In genomic region chr17:41654908-41655607, GRCh38 we compare ENCODE assay signal across 18 cellular contexts. TPM values are rescaled to one million over a fixed set of nuclear protein-coding genes. Genes with fewer than 3 reads are reported as not detected.
DNase-seq lines count a peak whose midpoint lies in the region; ATAC-seq, FAIRE-seq and TF ChIP-seq lines count a peak whose summit lies in the region.
"Had no signal": no experiment of that assay in that cellular context is flagged by ENCODE, and none has a peak within 500 bp of the region (broad histone marks: within the 10 kb centered on the region; RNA-seq: fewer than 3 reads in every experiment).

No MANE protein-coding gene starts in this region.

- peak overlapping the region; percentile 92 for H4K91ac ChIP-seq in H1 (replicated peaks; ENCODE audit: insufficient read length, low read length)

- no peak for TF ChIP-seq EP300 in H1 (IDR thresholded peaks at IDR 0.05; ENCODE audit: borderline replicate concordance in 1 of 2, low read depth in 2 of 2, low read length in 2 of 2)
- no peak for TF ChIP-seq EP300 in transverse colon (IDR thresholded peaks at IDR 0.05; ENCODE audit: low read depth)

- H3K4me2 ChIP-seq in PC-9 (peak overlapping the region; percentile 86), H1 (ENCODE audit: insufficient read depth in 1 of 2, low read depth in 2 of 2, low read length in 2 of 2) (no peak overlapping the region)
- H3K4me2 ChIP-seq: BLaER1 treated with 17β-estradiol and CSF1 and Interleukin-3, amounts not matched to agents 10 nM and 100 nM had no signal

- BruUV-seq in PC-9 (replicated peaks; lab: Mats Ljungman, UMichigan), result no TSS peak

- peak overlapping the region; percentile 92 for H4K8ac ChIP-seq in H1 (ENCODE audit: extremely low read depth, insufficient read depth, low read length)

- ATAC-seq in HG02840 (IDR thresholded peaks at IDR 0.05; ENCODE audit: low FRiP score, unreplicated experiment), result no peak

- H3F3A ChIP-seq in PC-9 (ENCODE audit: insufficient read depth, low read depth), result peaks cover 44% of the 10 kb centered on the region

- H3K79me1 ChIP-seq in H1 (ENCODE audit: low read depth, low read length), result no peaks in the 10 kb centered on the region

- peaks cover 70% of the 10 kb centered on the region for H3K4me1 ChIP-seq in PC-9 (replicated peaks; ENCODE audit: insufficient read depth)
- peaks cover 0 to 24% (median 8%) of the 10 kb centered on the region in 4 experiments; a peak in 5 of 7 replicates for H3K4me1 ChIP-seq in H1 (replicated peaks in 1 of 4; ENCODE audit: control insufficient read depth in 3 of 4, insufficient read depth in 4 of 4, low read length in 3 of 4)
- peaks cover 39 to 75% (median 65%) of the 10 kb centered on the region in 4 donors for H3K4me1 ChIP-seq in transverse colon

- H3K9me2 ChIP-seq in PC-9 (ENCODE audit: insufficient read depth), result no peaks in the 10 kb centered on the region

- H3K79me2 ChIP-seq in PC-9 (ENCODE audit: low read depth), result peaks cover 14% of the 10 kb centered on the region; the same call in 1 of the 2 replicates
- H3K79me2 ChIP-seq in H1 (ENCODE audit: control insufficient read depth in 1 of 2, insufficient read depth in 2 of 2, low read length in 2 of 2), result no peaks in the 10 kb centered on the region

- WGBS in H1 (ENCODE audit: extremely low coverage in 1 of 2, insufficient coverage in 1 of 2, insufficient read length in 1 of 2, insufficient replicate concordance in 2 of 2, low coverage in 1 of 2, low lambda C conversion rate in 2 of 2, missing lambda C conversion rate in 1 of 2), 2 experiments, result 81% methylated on average over 17 of the region's 17 CpGs; no CpG with 5 or more reads in 1 of the 2 experiments
- WGBS in transverse colon (ENCODE audit: low coverage in 1 of 2), 2 donors, result 62% methylated on average over 16 of the region's 17 CpGs; no CpG with 5 or more reads in 1 of the 2 donors

- peak overlapping the region; percentile 85 to 92 (median 89) for H3K27ac Mint-ChIP-seq in nephron
- H3K27ac Mint-ChIP-seq: activated B cell treated with CpG ODN at 0.5 μM for 24 hours; activated naive CD4-positive, alpha-beta T cell treated with anti-CD3 and anti-CD28 coated beads for 36 hours had no signal

- H3K4me3 Mint-ChIP-seq in nephron, result peak overlapping the region in 1 of 3 experiments; percentile 25
- H3K4me3 Mint-ChIP-seq: activated B cell treated with CpG ODN at 0.5 μM for 24 hours; activated naive CD4-positive, alpha-beta T cell treated with anti-CD3 and anti-CD28 coated beads for 36 hours had no signal

- H3K27me3 ChIP-seq in PC-9 (ENCODE audit: insufficient read depth, low read depth) (no peaks in the 10 kb centered on the region), H1 (replicated peaks in 1 of 4; ENCODE audit: control insufficient read depth in 3 of 4, extremely low read depth in 1 of 4, insufficient read depth in 3 of 4, low read length in 3 of 4) (no peaks in the 10 kb centered on the region), transverse colon (no peaks in the 10 kb centered on the region)
- H3K27me3 ChIP-seq: BLaER1 treated with 17β-estradiol and CSF1 and Interleukin-3, amounts not matched to agents 10 nM and 100 nM; tibial artery had no signal

- intact Hi-C loops in PC-9 (cut with micrococcal nuclease; ENCODE audit: unreplicated experiment), result loop anchor here (1.0 to 5.0 kb wide), 8 partner anchors 24 to 1138 kb away; partner anchors contain the start of genes KRT13, KRT17 and KRT19
- intact Hi-C loops in transverse colon (cut with DNase I; ENCODE audit: low total_unique reads), result no loop called here

- peak overlapping the region; percentile 48; the same call in 1 of the 2 replicates for H2BK20ac ChIP-seq in H1 (ENCODE audit: low read length)

- TF ChIP-seq POLR2A in H1 (IDR thresholded peaks at IDR 0.05; ENCODE audit: control extremely low read depth in 1 of 2, low read depth in 2 of 2, low read length in 2 of 2), result no peak
- no peak for TF ChIP-seq POLR2A in transverse colon (IDR thresholded peaks at IDR 0.05)
- no peak for TF ChIP-seq POLR2A in H54 (IDR thresholded peaks at IDR 0.05; ENCODE audit: low read depth, low read length)

- H4K20me1 ChIP-seq in PC-9 (ENCODE audit: insufficient read depth) (no peaks in the 10 kb centered on the region), H1 (replicated peaks in 1 of 2; ENCODE audit: control insufficient read depth in 1 of 2, insufficient read depth in 2 of 2, low read length in 2 of 2) (peaks cover 0 to 4% of the 10 kb centered on the region in 2 experiments)

- TF ChIP-seq RAD21 in H1 (IDR thresholded peaks at IDR 0.05 in 1 of 2, conservative IDR thresholded peaks at IDR 0.05 in 1 of 2; ENCODE audit: low read depth in 2 of 2, low read length in 2 of 2), result no peak

- H3K27me3 Mint-ChIP-seq in nephron (ENCODE audit: low read depth), result peaks cover 9% of the 10 kb centered on the region

- no peak overlapping the region for H3K56ac ChIP-seq in H1 (replicated peaks; ENCODE audit: insufficient read length, low read depth, low read length)

- peak overlapping the region; percentile 65 for H2BK15ac ChIP-seq in H1 (ENCODE audit: low read length)

- H3K4me3 ChIP-seq in PC-9 (peak overlapping the region; percentile 31; the same call in 1 of the 2 replicates), H1 (ENCODE audit: extremely low read depth in 1 of 4, insufficient read depth in 2 of 4, low read depth in 3 of 4, low read length in 4 of 4) (no peak overlapping the region), transverse colon (no peak overlapping the region)
- H3K4me3 ChIP-seq: BLaER1 treated with 17β-estradiol and CSF1 and Interleukin-3, amounts not matched to agents 10 nM and 100 nM; GM12878; tibial artery had no signal

- H3K9ac ChIP-seq in H1 (replicated peaks in 1 of 4; ENCODE audit: extremely low read depth in 1 of 4, low read depth in 3 of 4, low read length in 3 of 4), result no peak overlapping the region
- H3K9ac ChIP-seq: BLaER1 treated with 17β-estradiol and CSF1 and Interleukin-3, amounts not matched to agents 10 nM and 100 nM had no signal

- DNase-seq in PC-9 (no peak), H1 (ENCODE audit: low read depth in 1 of 2, low spot score in 2 of 2) (no peak), transverse colon (no peak), H54 (ENCODE audit: insufficient read length, low spot score) (no peak), NCI-H187 treated with DMSO at 0.1 percent for 48 hours (lab: John Stamatoyannopoulos, UW) (no peak)
- DNase-seq: activated B cell treated with CpG ODN at 0.5 μM for 24 hours; activated naive CD4-positive, alpha-beta T cell treated with anti-CD3 and anti-CD28 coated beads for 36 hours; left cardiac atrium; stimulated activated CD4-positive, alpha-beta T cell treated with anti-CD3 and anti-CD28 coated beads, Interleukin-12 subunit alpha, Interleukin-12 subunit beta, amount 100 ng/mL, for 4 hours; tibial artery had no signal

- H3K9me3 ChIP-seq in PC-9 (ENCODE audit: insufficient read depth, low read depth), result no peaks in the 10 kb centered on the region
- H3K9me3 ChIP-seq in H1 (ENCODE audit: insufficient read depth in 2 of 2, low read depth in 1 of 2, low read length in 1 of 2), result no peaks in the 10 kb centered on the region
- H3K9me3 ChIP-seq in transverse colon, result no peaks in the 10 kb centered on the region
- H3K9me3 ChIP-seq: BLaER1 treated with 17β-estradiol and CSF1 and Interleukin-3, amounts not matched to agents 10 nM and 100 nM; neutrophil; tibial artery had no signal

- H3K18ac ChIP-seq in H1 (ENCODE audit: extremely low read depth, low read length), result peak overlapping the region; percentile 60

- H3K14ac ChIP-seq in H1 (ENCODE audit: insufficient read length), result no peak overlapping the region

- CTCF ChIA-PET in PC-9 (lab: Charles Lee), result interaction anchor here (0.6 to 2.1 kb wide), 2 partner anchors 50 to 106 kb away, joined by 4 to 7 read pairs; no protein-coding TSS in a partner anchor
- CTCF ChIA-PET in H1 (lab: Charles Lee; ENCODE audit: partially characterized antibody), result interaction anchor here (0.9 to 20.4 kb wide), 8 partner anchors 8 to 333 kb away, joined by 3 to 492 read pairs (median 4); no protein-coding TSS in a partner anchor

- no peaks in the 10 kb centered on the region for H3K36me3 Mint-ChIP-seq in nephron (ENCODE audit: low read depth)

- FAIRE-seq in H1 (lab: Jason Lieb, UNC), result no peak
- no peak for FAIRE-seq in H54 (lab: Jason Lieb, UNC)
- FAIRE-seq: endometrium, GM12878 had no signal

- in situ Hi-C loops in transverse colon (cut with MboI; ENCODE audit: low pct_ligation_motif_present in 1 of 4, low pct_unique_long_range_greater_than_20kb in 1 of 4, low sequenced_read_pairs in 3 of 4), result loop anchor here (25.0 kb wide), 2 partner anchors 843 to 1043 kb away; partner anchors contain the start of gene KRT10 (in 2 of the 4)

- H3K23ac ChIP-seq in H1 (ENCODE audit: insufficient read length), result no peak overlapping the region

- H2BK120ac ChIP-seq in H1 (replicated peaks; ENCODE audit: low read depth, low read length), result no peak overlapping the region

- H3K27ac ChIP-seq in PC-9, result peak overlapping the region; percentile 98
- no peak overlapping the region for H3K27ac ChIP-seq in H1 (ENCODE audit: low read depth, low read length)
- H3K27ac ChIP-seq in transverse colon, result peak overlapping the region; percentile 92 to 95 (median 92)
- H3K27ac ChIP-seq: BLaER1 treated with 17β-estradiol and CSF1 and Interleukin-3, amounts not matched to agents 10 nM and 100 nM; neutrophil; tibial artery had no signal

- H2AK5ac ChIP-seq in H1 (ENCODE audit: low read depth, low read length), result no peak overlapping the region

- peaks cover 29% of the 10 kb centered on the region for H3K4me1 Mint-ChIP-seq in nephron
- H3K4me1 Mint-ChIP-seq: activated B cell treated with CpG ODN at 0.5 μM for 24 hours had no signal

- no peaks in the 10 kb centered on the region for H3K9me3 Mint-ChIP-seq in nephron
- H3K9me3 Mint-ChIP-seq: activated B cell treated with CpG ODN at 0.5 μM for 24 hours; activated naive CD4-positive, alpha-beta T cell treated with anti-CD3 and anti-CD28 coated beads for 36 hours had no signal

- H2AFZ ChIP-seq in PC-9 (no peak overlapping the region), H1 (ENCODE audit: low read length) (peak overlapping the region; percentile 37; the same call in 1 of the 2 replicates)

- peak overlapping the region; percentile 82 for H3K4ac ChIP-seq in H1 (replicated peaks; ENCODE audit: insufficient read length, low read depth, low read length)

- H2BK12ac ChIP-seq in H1 (ENCODE audit: low read depth, low read length), result peak overlapping the region; percentile 44

- H3K36me3 ChIP-seq in PC-9 (ENCODE audit: low read depth) (no peaks in the 10 kb centered on the region), H1 (ENCODE audit: control insufficient read depth in 2 of 4, insufficient read depth in 4 of 4, low read length in 3 of 4) (no peaks in the 10 kb centered on the region), transverse colon (no peaks in the 10 kb centered on the region)
- H3K36me3 ChIP-seq: BLaER1 treated with 17β-estradiol and CSF1 and Interleukin-3, amounts not matched to agents 10 nM and 100 nM; neutrophil; tibial artery had no signal

- peak overlapping the region; percentile 61 for H4K5ac ChIP-seq in H1 (ENCODE audit: insufficient read length, low read depth, low read length)

- POLR2A ChIA-PET in PC-9 (lab: Charles Lee; ENCODE audit: unreplicated experiment), result interaction anchor here (0.6 to 0.8 kb wide), 2 partner anchors 52 to 249 kb away, joined by 3 to 4 read pairs; no protein-coding TSS in a partner anchor
- POLR2A ChIA-PET in H1 (lab: Charles Lee; ENCODE audit: partially characterized antibody), result interaction anchor here (1.3 to 2.1 kb wide), 2 partner anchors 33 to 34 kb away, joined by 3 to 6 read pairs; partner anchors contain the start of gene EIF1

- peak overlapping the region; percentile 75 for H2BK5ac ChIP-seq in H1 (ENCODE audit: low read depth, low read length)

- peaks cover 5% of the 10 kb centered on the region; the same call in 1 of the 2 replicates for H3K23me2 ChIP-seq in H1 (ENCODE audit: low read depth, low read length)

- TF ChIP-seq CTCF in PC-9 (conservative IDR thresholded peaks at IDR 0.05), result no peak
- TF ChIP-seq CTCF in H1 (IDR thresholded peaks at IDR 0.05; ENCODE audit: control extremely low read depth in 1 of 3, insufficient read depth in 1 of 3, low read depth in 1 of 3, low read length in 3 of 3), result no peak
- TF ChIP-seq CTCF in nephron (IDR thresholded peaks at IDR 0.05; ENCODE audit: unreplicated experiment in 3 of 3), result no peak
- TF ChIP-seq CTCF in transverse colon (IDR thresholded peaks at IDR 0.05), result no peak

RNA-seq across cellular contexts. Expression of gene KRT17, which starts 30.7 kb away (rescaled TPM):
- total RNA-seq in PC-9 (2021), result 29.0 and 80.8 TPM in 2 replicates
- 0.36 and 0.50 TPM in 2 replicates for total RNA-seq in H1 (2021; fragmentation: NEBNext Ultra II Directional; extraction: Animal tissue kit (Norgen Biotek cat#: 25700))
- 0.95 and 0.96 TPM in 2 replicates for polyA plus RNA-seq in H1 (2011; rRNA removed)
- 0.76 TPM for polyA plus RNA-seq in H1 (2011; cell fraction: cytosol; rRNA removed)
- polyA plus RNA-seq in H1 (2011; cell fraction: nucleus; rRNA removed), result 0.87 TPM
- polyA plus RNA-seq in H1 (2012, experiment 1 of 2), result 0.44 to 0.88 TPM (median 0.81 TPM) in 4 replicates
- 0.88 TPM for polyA plus RNA-seq in H1 (2012, experiment 2 of 2)
- polyA plus RNA-seq in H1 (2013, experiment 1 of 2), result 0.55 TPM
- 0.46 TPM for polyA plus RNA-seq in H1 (2013, experiment 2 of 2)
- 0.19 and 1.00 TPM in 2 replicates for polyA minus RNA-seq in H1 (2011; rRNA and poly(A)+ RNA removed)
- 22.5 TPM for polyA minus RNA-seq in H1 (2011; cell fraction: cytosol; rRNA and poly(A)+ RNA removed)
- 11.9 TPM for polyA minus RNA-seq in H1 (2011; cell fraction: nucleus; rRNA and poly(A)+ RNA removed)
- 10 to 100 TPM in 1 of 4 donors, not detected in 3; 37.6 TPM for total RNA-seq in transverse colon
- total RNA-seq: activated B cell treated with CpG ODN at 0.5 μM for 24 hours; activated naive CD4-positive, alpha-beta T cell treated with anti-CD3 and anti-CD28 coated beads for 36 hours; cardiac septum; left cardiac atrium had no signal

RNA-seq across cellular contexts. Expression of gene EIF1, which starts 33.6 kb away (rescaled TPM):
- total RNA-seq in PC-9 (2021), result 775 and 874 TPM in 2 replicates
- 528 and 539 TPM in 2 replicates for total RNA-seq in H1 (2021; fragmentation: NEBNext Ultra II Directional; extraction: Animal tissue kit (Norgen Biotek cat#: 25700))
- 89.3 and 175 TPM in 2 replicates for polyA plus RNA-seq in H1 (2011; rRNA removed)
- polyA plus RNA-seq in H1 (2011; cell fraction: cytosol; rRNA removed), result 105 TPM
- 101 TPM for polyA plus RNA-seq in H1 (2011; cell fraction: nucleus; rRNA removed)
- polyA plus RNA-seq in H1 (2012, experiment 1 of 2), result 476 to 568 TPM (median 517 TPM) in 4 replicates
- 186 TPM for polyA plus RNA-seq in H1 (2012, experiment 2 of 2)
- 266 TPM for polyA plus RNA-seq in H1 (2013, experiment 1 of 2)
- polyA plus RNA-seq in H1 (2013, experiment 2 of 2), result 257 TPM
- polyA minus RNA-seq in H1 (2011; rRNA and poly(A)+ RNA removed), result 91.0 and 95.7 TPM in 2 replicates
- polyA minus RNA-seq in H1 (2011; cell fraction: cytosol; rRNA and poly(A)+ RNA removed), result 120 TPM
- 121 TPM for polyA minus RNA-seq in H1 (2011; cell fraction: nucleus; rRNA and poly(A)+ RNA removed)
- 100 to 1,000 TPM in 3 of 4 donors, 10 to 100 TPM in 1; 93.3 to 520 (median 241) TPM for total RNA-seq in transverse colon

RNA-seq across cellular contexts. Expression of gene KRT16, which starts 42.5 kb away (rescaled TPM):
- 41.7 and 53.5 TPM in 2 replicates for total RNA-seq in PC-9 (2021)
- total RNA-seq in H1 (2021; fragmentation: NEBNext Ultra II Directional; extraction: Animal tissue kit (Norgen Biotek cat#: 25700)), result not detected in 2 replicates
- polyA plus RNA-seq in H1 (2011; rRNA removed), result not detected in 2 replicates
- polyA plus RNA-seq in H1 (2011; cell fraction: cytosol; rRNA removed), result not detected
- polyA plus RNA-seq in H1 (2011; cell fraction: nucleus; rRNA removed), result not detected
- polyA plus RNA-seq in H1 (2012, experiment 1 of 2), result not detected in 4 replicates
- not detected for polyA plus RNA-seq in H1 (2012, experiment 2 of 2)
- polyA plus RNA-seq in H1 (2013, experiment 1 of 2), result not detected
- polyA plus RNA-seq in H1 (2013, experiment 2 of 2), result not detected
- polyA minus RNA-seq in H1 (2011; rRNA and poly(A)+ RNA removed), result not detected in 2 replicates
- not detected for polyA minus RNA-seq in H1 (2011; cell fraction: cytosol; rRNA and poly(A)+ RNA removed)
- polyA minus RNA-seq in H1 (2011; cell fraction: nucleus; rRNA and poly(A)+ RNA removed), result not detected
- under 1 TPM in 1 of 4 donors, not detected in 3; 0.79 TPM for total RNA-seq in transverse colon
- total RNA-seq: activated B cell treated with CpG ODN at 0.5 μM for 24 hours; activated naive CD4-positive, alpha-beta T cell treated with anti-CD3 and anti-CD28 coated beads for 36 hours; cardiac septum; GM12878; HT1080 had no signal

RNA-seq across cellular contexts. Expression of gene GAST, which starts 57.1 kb away (rescaled TPM):
- total RNA-seq in PC-9 (2021) (0.87 TPM in 1 of 2 replicates, not detected in the other), transverse colon (not detected)
- not detected in 2 replicates for total RNA-seq in H1 (2021; fragmentation: NEBNext Ultra II Directional; extraction: Animal tissue kit (Norgen Biotek cat#: 25700))
- not detected in 2 replicates for polyA plus RNA-seq in H1 (2011; rRNA removed)
- not detected for polyA plus RNA-seq in H1 (2011; cell fraction: cytosol; rRNA removed)
- not detected for polyA plus RNA-seq in H1 (2011; cell fraction: nucleus; rRNA removed)
- not detected in 4 replicates for polyA plus RNA-seq in H1 (2012, experiment 1 of 2)
- not detected for polyA plus RNA-seq in H1 (2012, experiment 2 of 2)
- not detected for polyA plus RNA-seq in H1 (2013, experiment 1 of 2)
- not detected for polyA plus RNA-seq in H1 (2013, experiment 2 of 2)
- polyA minus RNA-seq in H1 (2011; rRNA and poly(A)+ RNA removed), result not detected in 2 replicates
- not detected for polyA minus RNA-seq in H1 (2011; cell fraction: cytosol; rRNA and poly(A)+ RNA removed)
- polyA minus RNA-seq in H1 (2011; cell fraction: nucleus; rRNA and poly(A)+ RNA removed), result not detected
- total RNA-seq: activated B cell treated with CpG ODN at 0.5 μM for 24 hours; activated naive CD4-positive, alpha-beta T cell treated with anti-CD3 and anti-CD28 coated beads for 36 hours; cardiac septum; GM12878; HT1080; left cardiac atrium had no signal
- polyA plus RNA-seq: GM12878 had no signal

Comparison
In these comparisons a context has a peak if more than half of its experiments do, and no peak if none do; other contexts are left out.
1. RNA of gene KRT16, which starts 42.5 kb away (total RNA-seq): 41.7 to 53.5 TPM in PC-9; not detected in H1 and 0.79 TPM in transverse colon; every median in the first group is over 10 times any median in the second.